12 cellular contexts compared by ENCODE assay signal in the genomic region with DNA sequence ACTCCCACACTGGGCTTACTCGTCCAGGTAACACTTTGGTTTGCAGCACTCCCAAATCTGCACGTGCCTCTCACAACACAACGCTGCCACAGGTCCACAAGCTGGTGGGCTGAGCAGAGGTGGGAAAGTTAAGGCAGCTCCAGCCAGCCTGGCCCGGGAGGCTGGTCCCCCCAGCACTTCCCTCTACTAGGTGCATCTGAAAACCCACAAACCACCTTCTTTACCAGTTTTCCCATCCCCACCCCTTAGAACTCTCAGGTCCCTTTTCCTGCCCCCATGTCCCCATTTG. TPM values are rescaled to one million over a fixed set of nuclear protein-coding genes. Genes with fewer than 3 reads are reported as not detected.
DNase-seq lines count a peak whose midpoint lies in the region; ATAC-seq and TF ChIP-seq lines count a peak whose summit lies in the region.
"Had no signal": no experiment of that assay in that cellular context is flagged by ENCODE, and none has a peak within 500 bp of the region (broad histone marks: within the 10 kb centered on the region; RNA-seq: fewer than 3 reads in every experiment).

No MANE protein-coding gene starts in this region.

- H3K4me2 ChIP-seq in neural progenitor cell (no peak overlapping the region), mammary epithelial cell (ENCODE audit: insufficient read depth, low read depth, low read length) (no peak overlapping the region)

- H3K9me3 Mint-ChIP-seq in T-helper 2 cell treated with Interferon-gamma antibody and Interleukin-4, amounts not matched to agents 5 μg/mL and 100 μg/mL, for 36 hours = no peaks in the 10 kb centered on the region
- H3K9me3 Mint-ChIP-seq in IgD-negative memory B cell (no peaks in the 10 kb centered on the region), neural progenitor cell (no peaks in the 10 kb centered on the region)
- H3K9me3 Mint-ChIP-seq in activated naive CD8-positive, alpha-beta T cell treated with anti-CD3 and anti-CD28 coated beads, Interleukin-2, amount 50 U/mL, for 24 hours = no peaks in the 10 kb centered on the region
- H3K9me3 Mint-ChIP-seq: endodermal cell had no signal

- no TSS peak for BruUV-seq in mammary epithelial cell (replicated peaks; lab: Mats Ljungman, UMichigan)

- H3K4me3 Mint-ChIP-seq in T-helper 2 cell treated with Interferon-gamma antibody and Interleukin-4, amounts not matched to agents 5 μg/mL and 100 μg/mL, for 36 hours = peak overlapping the region; percentile 88
- H3K4me3 Mint-ChIP-seq in IgD-negative memory B cell (peak overlapping the region; percentile 72 to 93 (median 82)), neural progenitor cell (peak overlapping the region; percentile 95)
- no peak overlapping the region for H3K4me3 Mint-ChIP-seq in activated naive CD8-positive, alpha-beta T cell treated with anti-CD3 and anti-CD28 coated beads, Interleukin-2, amount 50 U/mL, for 24 hours

- no peaks in the 10 kb centered on the region for H3K36me3 ChIP-seq in neural progenitor cell
- no peaks in the 10 kb centered on the region for H3K36me3 ChIP-seq in mammary epithelial cell (ENCODE audit: insufficient read depth, low read length)
- H3K36me3 ChIP-seq: cardiac muscle cell, left lung had no signal

- in situ Hi-C loops in mammary epithelial cell (cut with MboI; ENCODE audit: low sequenced_read_pairs in 2 of 2) = no loop called here

- no peaks in the 10 kb centered on the region for H3F3A ChIP-seq in neural progenitor cell (ENCODE audit: low read depth)

- H3K79me2 ChIP-seq in neural progenitor cell (ENCODE audit: low read depth) (no peaks in the 10 kb centered on the region), mammary epithelial cell (ENCODE audit: insufficient read depth, low read length) (peaks cover 9% of the 10 kb centered on the region)

- TF ChIP-seq CTCF in neural progenitor cell (IDR thresholded peaks at IDR 0.05) (no peak), mammary epithelial cell (conservative IDR thresholded peaks at IDR 0.05 in 1 of 2, IDR thresholded peaks at IDR 0.05 in 1 of 2; ENCODE audit: extremely low read depth in 1 of 2, insufficient read depth in 1 of 2, low read depth in 1 of 2, low read length in 2 of 2) (no peak)

- H3K27ac ChIP-seq in neural progenitor cell = no peak overlapping the region
- H3K27ac ChIP-seq in mammary epithelial cell (ENCODE audit: insufficient read depth, low read depth, low read length) = no peak overlapping the region
- H3K27ac ChIP-seq: cardiac muscle cell, left lung had no signal

- H3K4me3 ChIP-seq in neural progenitor cell = no peak overlapping the region
- H3K4me3 ChIP-seq in mammary epithelial cell (replicated peaks in 1 of 3; ENCODE audit: insufficient read depth in 1 of 3, low read depth in 2 of 3, low read length in 3 of 3) = no peak overlapping the region
- H3K4me3 ChIP-seq: cardiac muscle cell, left lung had no signal

- H2AFZ ChIP-seq in neural progenitor cell (replicated peaks) (no peak overlapping the region), mammary epithelial cell (ENCODE audit: low read depth, low read length) (no peak overlapping the region)

- H3K27me3 ChIP-seq in neural progenitor cell = peaks cover 14% of the 10 kb centered on the region
- H3K27me3 ChIP-seq in mammary epithelial cell (ENCODE audit: insufficient read depth, low read length) = no peaks in the 10 kb centered on the region
- H3K27me3 ChIP-seq: cardiac muscle cell, left lung had no signal

- H3K4me1 Mint-ChIP-seq in T-helper 2 cell treated with Interferon-gamma antibody and Interleukin-4, amounts not matched to agents 5 μg/mL and 100 μg/mL, for 36 hours (ENCODE audit: low read depth) = peaks cover 25% of the 10 kb centered on the region
- H3K4me1 Mint-ChIP-seq in IgD-negative memory B cell (peaks cover 9 to 18% (median 11%) of the 10 kb centered on the region in 3 donors), neural progenitor cell (peaks cover 36% of the 10 kb centered on the region)
- peaks cover 34% of the 10 kb centered on the region for H3K4me1 Mint-ChIP-seq in activated naive CD8-positive, alpha-beta T cell treated with anti-CD3 and anti-CD28 coated beads, Interleukin-2, amount 50 U/mL, for 24 hours

- ATAC-seq in activated naive CD8-positive, alpha-beta T cell treated with anti-CD3 and anti-CD28 coated beads, Interleukin-2, amount 50 U/mL, for 24 hours = no peak
- ATAC-seq: left lung had no signal

- dilution Hi-C loops in mammary epithelial cell (cut with HindIII; ENCODE audit: low sequenced_read_pairs) = no loop called here

- CTCF ChIA-PET in mammary epithelial cell (lab: Charles Lee; ENCODE audit: low non-redundant PET) = no interaction called here

- 63% methylated on average over 3 of the region's 4 CpGs for WGBS in mammary epithelial cell (ENCODE audit: low coverage, missing lambda C conversion rate)

- DNase-seq in T-helper 2 cell treated with Interferon-gamma antibody and Interleukin-4, amounts not matched to agents 5 μg/mL and 100 μg/mL, for 36 hours (ENCODE audit: low spot score) = no peak
- DNase-seq in T-helper 2 cell = no peak
- no peak for DNase-seq in activated naive CD8-positive, alpha-beta T cell treated with anti-CD3 and anti-CD28 coated beads, Interleukin-2, amount 50 U/mL, for 24 hours
- no peak for DNase-seq in neural progenitor cell (ENCODE audit: low spot score)
- DNase-seq in DMS79 (lab: John Stamatoyannopoulos, UW) = no peak
- DNase-seq in mammary epithelial cell = no peak
- no peak for DNase-seq in NAMALWA (ENCODE audit: low spot score)
- DNase-seq: NCI-H1694 had no signal

- H4K20me1 ChIP-seq in neural progenitor cell (ENCODE audit: low read depth) (no peaks in the 10 kb centered on the region), mammary epithelial cell (ENCODE audit: insufficient read depth, low read length) (no peaks in the 10 kb centered on the region)

- no peaks in the 10 kb centered on the region for H3K36me3 Mint-ChIP-seq in T-helper 2 cell treated with Interferon-gamma antibody and Interleukin-4, amounts not matched to agents 5 μg/mL and 100 μg/mL, for 36 hours (ENCODE audit: low read depth)
- no peaks in the 10 kb centered on the region for H3K36me3 Mint-ChIP-seq in IgD-negative memory B cell
- no peaks in the 10 kb centered on the region for H3K36me3 Mint-ChIP-seq in activated naive CD8-positive, alpha-beta T cell treated with anti-CD3 and anti-CD28 coated beads, Interleukin-2, amount 50 U/mL, for 24 hours (ENCODE audit: low read depth)
- H3K36me3 Mint-ChIP-seq in neural progenitor cell = no peaks in the 10 kb centered on the region

- no peaks in the 10 kb centered on the region for H3K9me3 ChIP-seq in neural progenitor cell (ENCODE audit: low read depth)
- no peaks in the 10 kb centered on the region for H3K9me3 ChIP-seq in mammary epithelial cell (replicated peaks; ENCODE audit: insufficient read depth, low read length)
- H3K9me3 ChIP-seq: left lung had no signal

- no peak overlapping the region for H3K9ac ChIP-seq in neural progenitor cell
- no peak overlapping the region for H3K9ac ChIP-seq in mammary epithelial cell (ENCODE audit: insufficient read depth, low read length)

- H3K4me1 ChIP-seq in neural progenitor cell (peaks cover 10% of the 10 kb centered on the region), mammary epithelial cell (ENCODE audit: insufficient read depth, low read length) (peaks cover 32% of the 10 kb centered on the region)

- H3K27me3 Mint-ChIP-seq in T-helper 2 cell treated with Interferon-gamma antibody and Interleukin-4, amounts not matched to agents 5 μg/mL and 100 μg/mL, for 36 hours (ENCODE audit: low read depth) = peaks cover 4% of the 10 kb centered on the region
- H3K27me3 Mint-ChIP-seq in IgD-negative memory B cell (no peaks in the 10 kb centered on the region), neural progenitor cell (ENCODE audit: insufficient read depth, low read depth) (peaks cover 20% of the 10 kb centered on the region)
- H3K27me3 Mint-ChIP-seq in activated naive CD8-positive, alpha-beta T cell treated with anti-CD3 and anti-CD28 coated beads, Interleukin-2, amount 50 U/mL, for 24 hours = no peaks in the 10 kb centered on the region

- intact Hi-C loops in mammary epithelial cell (cut with micrococcal nuclease) = loop anchor here (5.0 to 10.0 kb wide), 2 partner anchors 85 to 262 kb away; no protein-coding TSS in a partner anchor

- no peak overlapping the region for H3K27ac Mint-ChIP-seq in T-helper 2 cell treated with Interferon-gamma antibody and Interleukin-4, amounts not matched to agents 5 μg/mL and 100 μg/mL, for 36 hours
- H3K27ac Mint-ChIP-seq in IgD-negative memory B cell (peak overlapping the region in 1 of 3 donors; percentile 81), neural progenitor cell (no peak overlapping the region)
- peak overlapping the region; percentile 9 for H3K27ac Mint-ChIP-seq in activated naive CD8-positive, alpha-beta T cell treated with anti-CD3 and anti-CD28 coated beads, Interleukin-2, amount 50 U/mL, for 24 hours
- H3K27ac Mint-ChIP-seq: endodermal cell had no signal

RNA-seq across cellular contexts. Expression of a gene that starts 1.4 kb away (rescaled TPM):
- polyA plus RNA-seq in IgD-negative memory B cell = 11.3 TPM
- 15.2 and 78.3 TPM in 2 replicates for total RNA-seq in neural progenitor cell (ENCODE audit: low replicate concordance)
- total RNA-seq in mammary epithelial cell = 100 to 1,000 TPM in 1 of 2 donors, 10 to 100 TPM in 1; 32.2 to 230 TPM
- 12.7 TPM for polyA plus RNA-seq in mammary epithelial cell
- 6.2 TPM for polyA minus RNA-seq in mammary epithelial cell

RNA-seq across cellular contexts. Expression of a gene that starts 46.9 kb away (rescaled TPM):
- polyA plus RNA-seq in IgD-negative memory B cell = 71.0 TPM
- 89.3 and 102 TPM in 2 replicates for total RNA-seq in neural progenitor cell (ENCODE audit: low replicate concordance)
- 10 to 100 TPM; 79.7 to 86.4 TPM for total RNA-seq in mammary epithelial cell
- 139 TPM for polyA plus RNA-seq in mammary epithelial cell
- 104 TPM for polyA minus RNA-seq in mammary epithelial cell
